ENCODE assay signal across 2 cellular contexts in genomic region chr10:67868132-67868531, GRCh38.
TF ChIP-seq lines count a peak whose summit lies in the region.

No MANE protein-coding gene starts in this region.

TF ChIP-seq in WTC11, 78 proteins besides CTCF, POLR2A, EP300 and RAD21:
- TF ChIP-seq, protein P1, sequence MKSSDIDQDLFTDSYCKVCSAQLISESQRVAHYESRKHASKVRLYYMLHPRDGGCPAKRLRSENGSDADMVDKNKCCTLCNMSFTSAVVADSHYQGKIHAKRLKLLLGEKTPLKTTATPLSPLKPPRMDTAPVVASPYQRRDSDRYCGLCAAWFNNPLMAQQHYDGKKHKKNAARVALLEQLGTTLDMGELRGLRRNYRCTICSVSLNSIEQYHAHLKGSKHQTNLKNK (CRISPR knock-in tag; IDR thresholded peaks at IDR 0.05), result no peak
- TF ChIP-seq, protein P2, sequence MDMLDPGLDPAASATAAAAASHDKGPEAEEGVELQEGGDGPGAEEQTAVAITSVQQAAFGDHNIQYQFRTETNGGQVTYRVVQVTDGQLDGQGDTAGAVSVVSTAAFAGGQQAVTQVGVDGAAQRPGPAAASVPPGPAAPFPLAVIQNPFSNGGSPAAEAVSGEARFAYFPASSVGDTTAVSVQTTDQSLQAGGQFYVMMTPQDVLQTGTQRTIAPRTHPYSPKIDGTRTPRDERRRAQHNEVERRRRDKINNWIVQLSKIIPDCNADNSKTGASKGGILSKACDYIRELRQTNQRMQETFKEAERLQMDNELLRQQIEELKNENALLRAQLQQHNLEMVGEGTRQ (CRISPR knock-in tag; IDR thresholded peaks at IDR 0.05), result no peak
- 0 out of 2 replicates have a peak, but pooled peaks have one; percentile 15 for TF ChIP-seq HMGA2 (CRISPR knock-in tag; IDR thresholded peaks at IDR 0.05)
- TF ChIP-seq ZNF138 (CRISPR knock-in tag; conservative IDR thresholded peaks at IDR 0.05), result no peak
- TF ChIP-seq PRRX2 (CRISPR knock-in tag; IDR thresholded peaks at IDR 0.05), result no peak
- no peak for TF ChIP-seq GRHL2 (CRISPR knock-in tag; IDR thresholded peaks at IDR 0.05; ENCODE audit: insufficient replicate concordance, severe bottlenecking)
- no peak for TF ChIP-seq ARID4B (CRISPR knock-in tag; IDR thresholded peaks at IDR 0.05; ENCODE audit: borderline replicate concordance)
- TF ChIP-seq SP1 (CRISPR knock-in tag; conservative IDR thresholded peaks at IDR 0.05), result no peak
- TF ChIP-seq ZNF425 (CRISPR knock-in tag; conservative IDR thresholded peaks at IDR 0.05), result no peak

TF ChIP-seq in GM12878, 131 proteins besides CTCF, POLR2A, EP300 and RAD21:
- TF ChIP-seq, protein P3, sequence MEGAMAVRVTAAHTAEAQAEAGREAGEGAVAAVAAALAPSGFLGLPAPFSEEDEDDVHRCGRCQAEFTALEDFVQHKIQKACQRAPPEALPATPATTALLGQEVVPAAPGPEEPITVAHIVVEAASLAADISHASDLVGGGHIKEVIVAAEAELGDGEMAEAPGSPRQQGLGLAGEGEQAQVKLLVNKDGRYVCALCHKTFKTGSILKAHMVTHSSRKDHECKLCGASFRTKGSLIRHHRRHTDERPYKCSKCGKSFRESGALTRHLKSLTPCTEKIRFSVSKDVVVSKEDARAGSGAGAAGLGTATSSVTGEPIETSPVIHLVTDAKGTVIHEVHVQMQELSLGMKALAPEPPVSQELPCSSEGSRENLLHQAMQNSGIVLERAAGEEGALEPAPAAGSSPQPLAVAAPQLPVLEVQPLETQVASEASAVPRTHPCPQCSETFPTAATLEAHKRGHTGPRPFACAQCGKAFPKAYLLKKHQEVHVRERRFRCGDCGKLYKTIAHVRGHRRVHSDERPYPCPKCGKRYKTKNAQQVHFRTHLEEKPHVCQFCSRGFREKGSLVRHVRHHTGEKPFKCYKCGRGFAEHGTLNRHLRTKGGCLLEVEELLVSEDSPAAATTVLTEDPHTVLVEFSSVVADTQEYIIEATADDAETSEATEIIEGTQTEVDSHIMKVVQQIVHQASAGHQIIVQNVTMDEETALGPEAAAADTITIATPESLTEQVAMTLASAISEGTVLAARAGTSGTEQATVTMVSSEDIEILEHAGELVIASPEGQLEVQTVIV (IDR thresholded peaks at IDR 0.05; ENCODE audit: borderline replicate concordance, partially characterized antibody), result no peak
- no peak for TF ChIP-seq STAT3 (IDR thresholded peaks at IDR 0.05; ENCODE audit: low read depth, low read length)
- TF ChIP-seq MTA2 (IDR thresholded peaks at IDR 0.05; ENCODE audit: low read depth), result peak; percentile 37; the same call in 1 of the 2 replicates
- no peak for TF ChIP-seq ZNF622 (IDR thresholded peaks at IDR 0.05)
- no peak for TF ChIP-seq FOXK2 (IDR thresholded peaks at IDR 0.05)
